Comparison of ENCODE assay signal across 8 cellular contexts in the genomic region with DNA sequence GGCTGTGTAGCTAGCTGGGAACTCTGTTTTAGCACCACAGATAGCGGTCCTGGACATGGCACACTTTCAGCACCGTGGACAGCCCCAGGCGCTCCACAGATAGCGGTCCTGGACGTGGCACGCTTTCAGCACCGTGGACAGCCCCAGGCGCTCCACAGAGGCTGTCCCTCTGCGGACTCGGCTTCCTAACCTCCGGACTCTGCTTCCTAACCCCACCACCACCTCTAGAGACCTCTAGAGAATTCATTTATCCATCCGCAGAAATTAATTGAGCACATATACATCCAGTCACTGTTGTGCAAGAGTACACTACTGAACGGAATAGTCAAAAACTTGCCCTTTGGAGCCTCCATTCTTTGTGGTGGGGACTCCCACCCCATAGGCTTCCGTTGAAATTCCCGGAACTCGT. TPM values are rescaled to one million over a fixed set of nuclear protein-coding genes. Genes with fewer than 3 reads are reported as not detected.
DNase-seq lines count a peak whose midpoint lies in the region; ATAC-seq and TF ChIP-seq lines count a peak whose summit lies in the region.

No MANE protein-coding gene starts in this region.

- H3K4me2 ChIP-seq in GM23338 (no peak overlapping the region), SK-N-SH (no peak overlapping the region)

- H3K9me3 Mint-ChIP-seq in GM23338, result no peaks in the 10 kb centered on the region; the same call in 2 of the 3 replicates
- no peaks in the 10 kb centered on the region for H3K9me3 Mint-ChIP-seq in activated naive CD8-positive, alpha-beta T cell treated with anti-CD3 and anti-CD28 coated beads for 36 hours

- no peaks in the 10 kb centered on the region for H3F3A ChIP-seq in GM23338 (replicated peaks; ENCODE audit: low read depth)
- peaks cover 4% of the 10 kb centered on the region for H3F3A ChIP-seq in SK-N-SH (replicated peaks; ENCODE audit: insufficient read depth)

- H3K36me3 ChIP-seq in GM23338 (ENCODE audit: insufficient read depth) (no peaks in the 10 kb centered on the region), SK-N-SH (replicated peaks in 1 of 2; ENCODE audit: control insufficient read depth in 1 of 2, insufficient read depth in 2 of 2, low read length in 1 of 2) (no peaks in the 10 kb centered on the region), heart right ventricle (no peaks in the 10 kb centered on the region), WERI-Rb-1 (no peaks in the 10 kb centered on the region)

- no peak overlapping the region; the same call in 2 of the 3 replicates for H3K4me3 Mint-ChIP-seq in GM23338
- H3K4me3 Mint-ChIP-seq in activated naive CD8-positive, alpha-beta T cell treated with anti-CD3 and anti-CD28 coated beads for 36 hours, result no peak overlapping the region

- H3K4me3 ChIP-seq in GM23338 (no peak overlapping the region), SK-N-SH (ENCODE audit: low read depth in 2 of 2, low read length in 1 of 2) (no peak overlapping the region), heart right ventricle (no peak overlapping the region), WERI-Rb-1 (ENCODE audit: low read depth, low read length) (no peak overlapping the region)

- H3K9me3 ChIP-seq in SK-N-SH (no peaks in the 10 kb centered on the region), heart right ventricle (no peaks in the 10 kb centered on the region), WERI-Rb-1 (ENCODE audit: severe bottlenecking) (no peaks in the 10 kb centered on the region)

- no peaks in the 10 kb centered on the region for H3K9me2 ChIP-seq in GM23338 (ENCODE audit: insufficient read depth)
- H3K9me2 ChIP-seq in SK-N-SH, result no peaks in the 10 kb centered on the region

- H4K20me1 ChIP-seq in GM23338 (replicated peaks; ENCODE audit: insufficient read depth), result peaks cover 7% of the 10 kb centered on the region
- H4K20me1 ChIP-seq in SK-N-SH (ENCODE audit: insufficient read depth), result no peaks in the 10 kb centered on the region

- no peak for TF ChIP-seq CTCF in GM23338 (conservative IDR thresholded peaks at IDR 0.05; ENCODE audit: low read depth in 2 of 2)
- TF ChIP-seq CTCF in SK-N-SH (IDR thresholded peaks at IDR 0.05), result no peak
- TF ChIP-seq CTCF in heart right ventricle (IDR thresholded peaks at IDR 0.05), result no peak
- no peak for TF ChIP-seq CTCF in WERI-Rb-1 (IDR thresholded peaks at IDR 0.05; ENCODE audit: low read depth, low read length)

- ATAC-seq in GM23338, result peak; percentile 95
- peak; percentile 92 to 98 (median 95) for ATAC-seq in heart right ventricle

- no peak overlapping the region for H3K27ac Mint-ChIP-seq in GM23338
- no peak overlapping the region for H3K27ac Mint-ChIP-seq in activated naive CD8-positive, alpha-beta T cell treated with anti-CD3 and anti-CD28 coated beads for 36 hours

- H3K27ac ChIP-seq in GM23338 (ENCODE audit: low read depth) (no peak overlapping the region), SK-N-SH (ENCODE audit: low read depth in 2 of 2, low read length in 1 of 2) (peak overlapping the region in 1 of 2 experiments; percentile 87; a peak in 2 of 4 replicates), heart right ventricle (no peak overlapping the region), WERI-Rb-1 (no peak overlapping the region)

- H3K9ac ChIP-seq in SK-N-SH, result no peak overlapping the region

- H3K27me3 Mint-ChIP-seq in GM23338 (ENCODE audit: insufficient read depth, low read depth, poor library complexity), result peaks cover 35% of the 10 kb centered on the region
- H3K27me3 Mint-ChIP-seq in activated naive CD8-positive, alpha-beta T cell treated with anti-CD3 and anti-CD28 coated beads for 36 hours, result peaks cover 48% of the 10 kb centered on the region

- CTCF ChIA-PET in SK-N-SH (lab: Yijun Ruan, JAX), result interaction anchor here (0.9 to 6.2 kb wide), 3 partner anchors 20 to 122 kb away, joined by 3 to 30 read pairs (median 4); no protein-coding TSS in a partner anchor

- no peak for TF ChIP-seq RAD21 in SK-N-SH (IDR thresholded peaks at IDR 0.05; ENCODE audit: low read length)

- 88% methylated on average over 10 of the region's 16 CpGs for WGBS in SK-N-SH (ENCODE audit: low lambda C conversion rate)
- WGBS in heart right ventricle, 2 donors, result 18 to 19% methylated on average over 16 of the region's 16 CpGs

- intact Hi-C loops in heart right ventricle (cut with DNase I), result no loop called here

- peaks cover 13% of the 10 kb centered on the region for H3K4me1 Mint-ChIP-seq in GM23338
- H3K4me1 Mint-ChIP-seq in activated naive CD8-positive, alpha-beta T cell treated with anti-CD3 and anti-CD28 coated beads for 36 hours, result no peaks in the 10 kb centered on the region

- peaks cover 3% of the 10 kb centered on the region; the same call in 1 of the 2 replicates for H3K4me1 ChIP-seq in GM23338 (ENCODE audit: insufficient read depth)
- peaks cover 0 to 77% of the 10 kb centered on the region in 2 experiments; a peak in 2 of 4 replicates for H3K4me1 ChIP-seq in SK-N-SH (ENCODE audit: control insufficient read depth in 1 of 2, insufficient read depth in 2 of 2, low read depth in 1 of 2, low read length in 1 of 2)
- no peaks in the 10 kb centered on the region for H3K4me1 ChIP-seq in heart right ventricle

- POLR2A ChIA-PET in SK-N-SH (lab: Yijun Ruan, JAX), result interaction anchor here (1.4 kb wide), 1 partner anchor 35 kb away, joined by 4 read pairs; no protein-coding TSS in a partner anchor

- no peaks in the 10 kb centered on the region for H3K36me3 Mint-ChIP-seq in GM23338 (ENCODE audit: low read depth)
- H3K36me3 Mint-ChIP-seq in activated naive CD8-positive, alpha-beta T cell treated with anti-CD3 and anti-CD28 coated beads for 36 hours, result no peaks in the 10 kb centered on the region

- DNase-seq in GM23338 (ENCODE audit: low spot score) (peak; percentile 98), SK-N-SH (no peak), heart right ventricle (peak; percentile 90), retina (peak; percentile 83), NCI-H446 treated with DMSO at 0.1 percent for 48 hours (lab: John Stamatoyannopoulos, UW) (no peak), WERI-Rb-1 (no peak), NCI-H128 (lab: John Stamatoyannopoulos, UW; ENCODE audit: unreplicated experiment) (no peak)
- peak; percentile 82 for DNase-seq in activated naive CD8-positive, alpha-beta T cell treated with anti-CD3 and anti-CD28 coated beads for 36 hours

- no peak for TF ChIP-seq EP300 in SK-N-SH (IDR thresholded peaks at IDR 0.05; ENCODE audit: borderline replicate concordance in 1 of 2, low read depth in 1 of 2, low read length in 1 of 2)

- no peaks in the 10 kb centered on the region for H3K79me2 ChIP-seq in GM23338 (replicated peaks; ENCODE audit: insufficient read depth)
- H3K79me2 ChIP-seq in SK-N-SH (ENCODE audit: insufficient read depth), result no peaks in the 10 kb centered on the region

- H2AFZ ChIP-seq in GM23338 (no peak overlapping the region), SK-N-SH (ENCODE audit: low read depth) (no peak overlapping the region)

- H3K27me3 ChIP-seq in GM23338 (ENCODE audit: insufficient read depth) (peaks cover 9% of the 10 kb centered on the region), SK-N-SH (ENCODE audit: insufficient read depth) (peaks cover 4% of the 10 kb centered on the region; the same call in 1 of the 2 replicates), heart right ventricle (peaks cover 0 to 54% (median 38%) of the 10 kb centered on the region in 7 donors), WERI-Rb-1 (ENCODE audit: insufficient read depth, low read depth, severe bottlenecking) (no peaks in the 10 kb centered on the region)

TF ChIP-seq in GM23338, 12 proteins besides CTCF, POLR2A, EP300 and RAD21 (continues in another document):
- TF ChIP-seq ZNF331 (CRISPR knock-in tag; IDR thresholded peaks at IDR 0.05; ENCODE audit: low read depth), result peak; percentile 57
- no peak for TF ChIP-seq EZH2phosphoT487 (IDR thresholded peaks at IDR 0.05; ENCODE audit: unreplicated experiment)
- peak; percentile 97 for TF ChIP-seq ZNF114 (CRISPR knock-in tag; IDR thresholded peaks at IDR 0.05)

TF ChIP-seq in SK-N-SH, 30 proteins besides CTCF, POLR2A, EP300 and RAD21 (continues in another document):
- TF ChIP-seq, protein P1, sequence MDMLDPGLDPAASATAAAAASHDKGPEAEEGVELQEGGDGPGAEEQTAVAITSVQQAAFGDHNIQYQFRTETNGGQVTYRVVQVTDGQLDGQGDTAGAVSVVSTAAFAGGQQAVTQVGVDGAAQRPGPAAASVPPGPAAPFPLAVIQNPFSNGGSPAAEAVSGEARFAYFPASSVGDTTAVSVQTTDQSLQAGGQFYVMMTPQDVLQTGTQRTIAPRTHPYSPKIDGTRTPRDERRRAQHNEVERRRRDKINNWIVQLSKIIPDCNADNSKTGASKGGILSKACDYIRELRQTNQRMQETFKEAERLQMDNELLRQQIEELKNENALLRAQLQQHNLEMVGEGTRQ (IDR thresholded peaks at IDR 0.05; ENCODE audit: borderline replicate concordance, low read depth, low read length), result no peak
- TF ChIP-seq TAF1 (IDR thresholded peaks at IDR 0.05; ENCODE audit: borderline replicate concordance, low read depth, low read length) (no peak), SMC3 (IDR thresholded peaks at IDR 0.05; ENCODE audit: low read depth, low read length) (no peak), IRF3 (IDR thresholded peaks at IDR 0.05; ENCODE audit: low read depth, low read length) (no peak), GABPA (IDR thresholded peaks at IDR 0.05; ENCODE audit: low read depth) (no peak), MXI1 (IDR thresholded peaks at IDR 0.05; ENCODE audit: low read depth, low read length) (0 out of 2 replicates have a peak, but pooled peaks have one; percentile 42)

RNA-seq across cellular contexts. Expression of gene UNC5A, which starts 27.4 kb away (rescaled TPM):
- total RNA-seq in GM23338 (2014; rRNA removed; shearing (Covaris generic)), result 3.9 and 7.3 TPM in 2 replicates
- polyA plus RNA-seq in GM23338 (2016; fragmentation: Nextera tagmentation; extraction: Ambion mirVana) (0.92 and 1.1 TPM in 2 replicates), SK-N-SH (2012; rRNA removed) (0.46 and 0.55 TPM in 2 replicates), heart right ventricle (under 1 TPM in 1 of 2 donors, not detected in 1; 0.01 TPM)
- polyA plus RNA-seq in SK-N-SH (2012; cell fraction: cytosol; rRNA removed), result 0.27 and 0.98 TPM in 2 replicates
- polyA plus RNA-seq in SK-N-SH (2012; cell fraction: nucleus; rRNA removed), result 0.74 and 1.4 TPM in 2 replicates
- not detected for total RNA-seq in activated naive CD8-positive, alpha-beta T cell treated with anti-CD3 and anti-CD28 coated beads for 36 hours
- under 1 TPM in 4 of 10 donors, not detected in 6; 0.06 to 0.35 (median 0.09) TPM for total RNA-seq in heart right ventricle

Comparison
In these comparisons a context has a peak if more than half of its experiments do, and no peak if none do; other contexts are left out.
1. DNase-seq: peak in GM23338 (single experiment), activated naive CD8-positive, alpha-beta T cell treated with anti-CD3 and anti-CD28 coated beads for 36 hours (single experiment), heart right ventricle (2 of 2) and retina (single experiment); none in SK-N-SH (single experiment), NCI-H446 treated with DMSO at 0.1 percent for 48 hours (single experiment), WERI-Rb-1 (single experiment) and NCI-H128 (single experiment).